In the genomic region with DNA sequence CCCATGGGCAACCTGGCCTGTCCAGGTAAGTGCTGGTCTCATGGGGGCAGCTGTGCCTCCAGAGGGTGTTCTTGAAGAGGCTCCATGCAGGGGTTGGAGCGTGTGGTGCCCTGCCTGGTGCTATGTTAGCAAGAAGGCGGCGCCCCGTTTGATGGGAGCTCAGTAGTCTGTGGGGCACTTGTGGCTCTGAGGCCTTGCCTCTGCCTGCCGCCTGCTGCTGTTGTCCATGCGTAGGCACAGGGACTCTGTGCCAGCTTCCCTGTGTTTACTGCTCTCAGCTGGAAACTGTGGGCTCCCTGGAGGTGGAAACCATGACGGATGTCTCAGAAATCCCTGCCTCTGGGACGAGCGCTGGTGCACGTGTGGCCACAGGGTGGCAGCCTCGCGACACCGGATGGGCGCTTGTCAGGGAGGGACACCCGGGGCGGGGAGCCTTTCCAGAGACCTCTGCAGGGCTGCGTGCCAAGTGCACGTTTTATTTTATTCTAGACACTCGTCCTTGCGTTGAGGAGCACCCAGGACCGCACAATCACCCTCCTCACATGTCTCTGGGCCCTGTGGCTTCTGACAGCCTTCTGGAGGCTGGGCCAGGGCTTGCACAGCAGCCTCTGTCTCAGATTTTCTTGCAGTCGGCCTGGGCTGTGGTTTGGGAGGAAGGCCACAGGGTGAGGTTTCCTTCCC, we compare ENCODE assay signal across 8 cellular contexts. TPM values are rescaled to one million over a fixed set of nuclear protein-coding genes. Genes with fewer than 3 reads are reported as not detected.
DNase-seq lines count a peak whose midpoint lies in the region; ATAC-seq and TF ChIP-seq lines count a peak whose summit lies in the region.

No MANE protein-coding gene starts in this region.

- H4K20me1 ChIP-seq in KMS-11 (ENCODE audit: insufficient read depth), result no peaks in the 10 kb centered on the region; the same call in 1 of the 2 replicates

- peak; percentile 78 for TF ChIP-seq CTCF in KMS-11 (conservative IDR thresholded peaks at IDR 0.05; ENCODE audit: low read depth, low read length)

- no peak overlapping the region for H3K9ac ChIP-seq in KMS-11

- DNase-seq in DMS79 (lab: John Stamatoyannopoulos, UW) (peak; percentile 84), activated T-cell treated with anti-CD3 and anti-CD28 coated beads for 48 hours (ENCODE audit: low read depth) (peak; percentile 81), naive B cell (peak; percentile 68)
- DNase-seq in stimulated activated CD8-positive, alpha-beta memory T cell treated with anti-CD3 and anti-CD28 coated beads, Interleukin-7, amount 100 ng/mL, for 4 hours (ENCODE audit: low read depth in 2 of 2), result peak; percentile 73 to 75

- H3K4me1 Mint-ChIP-seq in naive B cell, result peaks cover 10 to 26% (median 15%) of the 10 kb centered on the region in 3 donors

- H3K79me2 ChIP-seq in KMS-11 (ENCODE audit: insufficient read depth, low read depth), result no peaks in the 10 kb centered on the region

- peak overlapping the region; percentile 3; the same call in 1 of the 2 replicates for H3K27ac ChIP-seq in KMS-11

- no peak overlapping the region for H3K4me3 Mint-ChIP-seq in naive B cell

- H3K4me2 ChIP-seq in KMS-11, result peak overlapping the region; percentile 19; the same call in 1 of the 2 replicates

- peaks cover 6% of the 10 kb centered on the region; the same call in 1 of the 2 replicates for H3K36me3 ChIP-seq in KMS-11 (ENCODE audit: insufficient read depth)

- no peak overlapping the region for H2AFZ ChIP-seq in KMS-11 (ENCODE audit: low read depth)

- peak overlapping the region in 1 of 6 donors; percentile 33 for H3K27ac Mint-ChIP-seq in naive B cell

- peaks cover 53% of the 10 kb centered on the region for H3K4me1 ChIP-seq in KMS-11 (ENCODE audit: low read depth, poor library complexity, severe bottlenecking)

- no peaks in the 10 kb centered on the region for H3K27me3 Mint-ChIP-seq in naive B cell

- H3K9me3 Mint-ChIP-seq in naive B cell, result no peaks in the 10 kb centered on the region

- peaks cover 0 to 8% of the 10 kb centered on the region in 2 donors for H3K36me3 Mint-ChIP-seq in naive B cell

- ATAC-seq in GM21825 (IDR thresholded peaks at IDR 0.05; ENCODE audit: unreplicated experiment), result peak; percentile 78
- peak; percentile 79 for ATAC-seq in esophagus mucosa
- peak; percentile 94 to 95 for ATAC-seq in naive B cell (ENCODE audit: low read depth in 2 of 2)

- H3K27me3 ChIP-seq in KMS-11 (ENCODE audit: insufficient read depth, low read depth), result no peaks in the 10 kb centered on the region

- no peak overlapping the region for H3K4me3 ChIP-seq in KMS-11 (IDR thresholded peaks at IDR 0.05; ENCODE audit: insufficient read depth, low read depth, low read length)

TF ChIP-seq in PFSK-1, 5 proteins besides CTCF, POLR2A, EP300 and RAD21:
- TF ChIP-seq REST (IDR thresholded peaks at IDR 0.05; ENCODE audit: insufficient read depth in 1 of 2, low read depth in 2 of 2, low read length in 2 of 2), result no peak
- TF ChIP-seq TAF1 (IDR thresholded peaks at IDR 0.05; ENCODE audit: borderline replicate concordance, insufficient read depth, low read length), result no peak
- TF ChIP-seq SIN3A (IDR thresholded peaks at IDR 0.05; ENCODE audit: borderline replicate concordance, insufficient read depth, low read length), result no peak
- no peak for TF ChIP-seq POLR2AphosphoS5 (IDR thresholded peaks at IDR 0.05; ENCODE audit: low read depth, low read length)
- peak; percentile 80 for TF ChIP-seq FOXP2 (optimal IDR thresholded peaks at IDR 0.05; ENCODE audit: borderline replicate concordance, extremely low read depth, extremely low read length, insufficient read depth)
TF ChIP-seq in PFSK-1: peak in this region for 1.

RNA-seq across cellular contexts. Expression of gene SNAP47, which starts 27.1 kb away (rescaled TPM):
- polyA plus RNA-seq in PFSK-1 (2012; ENCODE audit: insufficient read length, low read depth), result 48.7 TPM
- total RNA-seq in esophagus mucosa, result 15.8 TPM
- polyA plus RNA-seq in naive B cell (ENCODE audit: low read depth in 6 of 6), result 10 to 100 TPM; 30.7 to 45.9 (median 37.9) TPM

RNA-seq across cellular contexts. Expression of gene JMJD4, which starts 27.3 kb away (rescaled TPM):
- 47.9 TPM for polyA plus RNA-seq in PFSK-1 (2012; ENCODE audit: insufficient read length, low read depth)
- 10.2 TPM for total RNA-seq in esophagus mucosa
- 10 to 100 TPM; 34.3 to 43.1 (median 36.5) TPM for polyA plus RNA-seq in naive B cell (ENCODE audit: low read depth in 6 of 6)

RNA-seq across cellular contexts. Expression of gene PRSS38, which starts 53.1 kb away (rescaled TPM):
- not detected for polyA plus RNA-seq in PFSK-1 (2012; ENCODE audit: insufficient read length, low read depth)
- not detected for total RNA-seq in esophagus mucosa
- polyA plus RNA-seq in naive B cell (ENCODE audit: low read depth in 6 of 6), result not detected
